Comparison of ENCODE assay signal across 17 cellular contexts in the genomic region with DNA sequence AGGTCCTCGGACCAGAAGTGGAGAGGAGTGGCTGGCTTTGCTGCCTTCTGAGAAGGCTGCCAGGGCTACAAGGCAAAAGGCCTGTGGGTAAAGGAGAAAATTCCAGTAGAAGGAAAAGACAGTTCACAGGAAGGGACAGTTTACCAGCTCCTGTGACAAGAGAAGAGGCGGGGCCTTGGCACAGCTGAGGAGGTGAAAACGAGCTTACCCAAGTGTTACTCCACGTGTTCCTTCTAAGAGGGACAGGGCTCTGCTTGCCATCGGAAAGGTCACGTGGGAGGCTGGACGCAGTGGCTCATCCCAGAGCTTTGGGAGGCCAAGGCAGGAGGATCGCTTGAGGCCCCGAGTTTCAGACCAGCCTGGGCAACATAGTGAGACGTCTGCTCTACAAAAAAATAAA.
DNase-seq lines count a peak whose midpoint lies in the region; ATAC-seq and TF ChIP-seq lines count a peak whose summit lies in the region.
"Had no signal": no experiment of that assay in that cellular context is flagged by ENCODE, and none has a peak within 500 bp of the region (broad histone marks: within the 10 kb centered on the region; RNA-seq: fewer than 3 reads in every experiment).

No MANE protein-coding gene starts in this region.

- peaks cover 14% of the 10 kb centered on the region for H3K27me3 Mint-ChIP-seq in endodermal cell (ENCODE audit: insufficient read depth)

- H3K4me2 ChIP-seq in MM.1S (ENCODE audit: low read depth, low read length) (no peak overlapping the region), PC-3 (ENCODE audit: low read length) (no peak overlapping the region)

- no peaks in the 10 kb centered on the region for H3K9me3 Mint-ChIP-seq in endodermal cell
- no peaks in the 10 kb centered on the region for H3K9me3 Mint-ChIP-seq in activated naive CD4-positive, alpha-beta T cell treated with anti-CD3 and anti-CD28 coated beads, Interleukin-2, amount 50 U/mL, for 72 hours
- H3K9me3 Mint-ChIP-seq: CD14-positive monocyte; CD8-positive, alpha-beta memory T cell; HFFc6 had no signal

- intact Hi-C loops in A673 (cut with micrococcal nuclease; ENCODE audit: unreplicated experiment) (loop anchor here (10.0 kb wide), 1 partner anchor 362 kb away; the partner anchor contains the start of gene ZNF783), spleen (cut with DNase I; ENCODE audit: low total_unique reads) (loop anchor here (10.0 kb wide), 2 partner anchors 122 to 202 kb away; no protein-coding TSS in a partner anchor), PC-3 (cut with micrococcal nuclease) (loop anchor here (10.0 kb wide), 1 partner anchor 202 kb away; no protein-coding TSS in a partner anchor)

- H3K9ac ChIP-seq in endodermal cell (ENCODE audit: extremely low read depth, low read length, poor library complexity, severe bottlenecking) (no peak overlapping the region), MM.1S (ENCODE audit: low read length) (no peak overlapping the region), PC-3 (ENCODE audit: low read length) (no peak overlapping the region)

- POLR2A ChIA-PET in A673 (lab: Charles Lee; ENCODE audit: low non-redundant PET) = no interaction called here
- POLR2A ChIA-PET in PC-3 (lab: Charles Lee; ENCODE audit: unreplicated experiment) = no interaction called here

- no peak overlapping the region for H3K4me3 Mint-ChIP-seq in endodermal cell
- H3K4me3 Mint-ChIP-seq: CD14-positive monocyte, HFFc6 had no signal

- no peaks in the 10 kb centered on the region for H4K20me1 ChIP-seq in MM.1S (ENCODE audit: insufficient read depth, low read length)
- no peaks in the 10 kb centered on the region for H4K20me1 ChIP-seq in PC-3 (ENCODE audit: low read length)

- H3K36me3 ChIP-seq in A673 (ENCODE audit: insufficient read depth, low read length, poor library complexity, severe bottlenecking) (peaks cover 2% of the 10 kb centered on the region), endodermal cell (ENCODE audit: control insufficient read depth, insufficient read depth, low read length) (no peaks in the 10 kb centered on the region), spleen (no peaks in the 10 kb centered on the region), MM.1S (replicated peaks; ENCODE audit: insufficient read depth, low read length) (no peaks in the 10 kb centered on the region), PC-3 (ENCODE audit: low read depth, low read length) (no peaks in the 10 kb centered on the region)
- H3K36me3 ChIP-seq: BE2C had no signal

- no peak overlapping the region for H3K4me3 ChIP-seq in A673 (ENCODE audit: low read depth, low read length, poor library complexity, severe bottlenecking)
- H3K4me3 ChIP-seq in endodermal cell (ENCODE audit: low read length) = no peak overlapping the region
- no peak overlapping the region for H3K4me3 ChIP-seq in spleen
- no peak overlapping the region for H3K4me3 ChIP-seq in MM.1S (ENCODE audit: low read length)
- no peak overlapping the region for H3K4me3 ChIP-seq in PC-3 (ENCODE audit: low read length)

- no peaks in the 10 kb centered on the region for H3K36me3 Mint-ChIP-seq in endodermal cell (ENCODE audit: low read depth)
- H3K36me3 Mint-ChIP-seq in activated naive CD4-positive, alpha-beta T cell treated with anti-CD3 and anti-CD28 coated beads, Interleukin-2, amount 50 U/mL, for 72 hours = peaks cover 0 to 8% of the 10 kb centered on the region in 2 donors
- H3K36me3 Mint-ChIP-seq: CD14-positive monocyte had no signal

- DNase-seq in A673 (ENCODE audit: low spot score) (no peak), M059J (ENCODE audit: low read depth) (peak; percentile 6), endodermal cell (peak; percentile 60), spleen (peak; percentile 51), MM.1S (no peak), PC-3 (no peak)
- DNase-seq in activated naive CD4-positive, alpha-beta T cell treated with anti-CD3 and anti-CD28 coated beads, Interleukin-2, amount 50 U/mL, for 72 hours (ENCODE audit: low spot score in 2 of 2) = no peak
- DNase-seq: BE2C; Caco-2; CD8-positive, alpha-beta memory T cell; DMS53; GF-D8; HCEC 1CT; HFFc6 had no signal

- TF ChIP-seq POLR2A in spleen (IDR thresholded peaks at IDR 0.05) = no peak

- H3K27ac ChIP-seq in A673 (ENCODE audit: low read depth, low read length, poor library complexity, severe bottlenecking) = peak overlapping the region; percentile 51
- no peak overlapping the region for H3K27ac ChIP-seq in endodermal cell (ENCODE audit: low read depth, low read length)
- no peak overlapping the region for H3K27ac ChIP-seq in spleen
- H3K27ac ChIP-seq in MM.1S (ENCODE audit: low read length) = no peak overlapping the region
- H3K27ac ChIP-seq in PC-3 (ENCODE audit: low read length) = no peak overlapping the region
- H3K27ac ChIP-seq: HL-60 had no signal

- peaks cover 4% of the 10 kb centered on the region; the same call in 1 of the 2 replicates for H3F3A ChIP-seq in MM.1S (ENCODE audit: insufficient read depth, low read length)
- no peaks in the 10 kb centered on the region for H3F3A ChIP-seq in PC-3 (ENCODE audit: low read length, unreplicated experiment)

- H3K4me1 Mint-ChIP-seq in endodermal cell = peaks cover 8% of the 10 kb centered on the region

- WGBS in endodermal cell (ENCODE audit: insufficient coverage in 1 of 2, insufficient read length in 1 of 2), 2 experiments = 73 to 78% methylated on average over 9 to 10 of the region's 10 CpGs
- WGBS in spleen, 5 donors = 79 to 90% (median 81%) methylated on average over 10 of the region's 10 CpGs

- CTCF ChIA-PET in A673 (lab: Charles Lee) (no interaction called here), PC-3 (lab: Charles Lee) (no interaction called here)

- H3K9me2 ChIP-seq in MM.1S (replicated peaks; ENCODE audit: insufficient read depth, low read length) (no peaks in the 10 kb centered on the region), PC-3 (replicated peaks; ENCODE audit: low read length) (no peaks in the 10 kb centered on the region)

- H3K79me2 ChIP-seq in MM.1S (ENCODE audit: low read length) (peaks cover 24% of the 10 kb centered on the region), PC-3 (ENCODE audit: low read length) (peaks cover 25% of the 10 kb centered on the region)

- H2AFZ ChIP-seq in MM.1S (ENCODE audit: low read length) = no peak overlapping the region
- no peak overlapping the region for H2AFZ ChIP-seq in PC-3 (ENCODE audit: low read length)

- ATAC-seq in activated naive CD4-positive, alpha-beta T cell treated with anti-CD3 and anti-CD28 coated beads, Interleukin-2, amount 50 U/mL, for 72 hours = no peak
- ATAC-seq in GM18867 (IDR thresholded peaks at IDR 0.05; ENCODE audit: unreplicated experiment) (no peak), PC-3 (no peak)

- TF ChIP-seq CTCF in A673 (conservative IDR thresholded peaks at IDR 0.05; ENCODE audit: low read depth, low read length) = no peak
- no peak for TF ChIP-seq CTCF in endodermal cell (conservative IDR thresholded peaks at IDR 0.05)
- no peak for TF ChIP-seq CTCF in spleen (IDR thresholded peaks at IDR 0.05 in 8 of 11, conservative IDR thresholded peaks at IDR 0.05 in 3 of 11)
- TF ChIP-seq CTCF in MM.1S (IDR thresholded peaks at IDR 0.05; ENCODE audit: low read length) = no peak
- no peak for TF ChIP-seq CTCF in PC-3 (conservative IDR thresholded peaks at IDR 0.05; ENCODE audit: low read depth, low read length)

- H3K4me1 ChIP-seq in A673 (ENCODE audit: insufficient read depth, low read length, poor library complexity, severe bottlenecking) = peaks cover 33% of the 10 kb centered on the region
- peaks cover 3% of the 10 kb centered on the region for H3K4me1 ChIP-seq in endodermal cell (ENCODE audit: control insufficient read depth, insufficient read depth, low read length)
- H3K4me1 ChIP-seq in spleen = peaks cover 20 to 36% (median 30%) of the 10 kb centered on the region in 6 donors
- peaks cover 16% of the 10 kb centered on the region for H3K4me1 ChIP-seq in MM.1S (ENCODE audit: low read length)
- peaks cover 17% of the 10 kb centered on the region for H3K4me1 ChIP-seq in PC-3 (ENCODE audit: insufficient read depth, low read length)
- H3K4me1 ChIP-seq: BE2C had no signal

- H3K9me3 ChIP-seq in A673 (ENCODE audit: low read depth, low read length, poor library complexity, severe bottlenecking) (no peaks in the 10 kb centered on the region), endodermal cell (ENCODE audit: control insufficient read depth, low read length) (no peaks in the 10 kb centered on the region), spleen (no peaks in the 10 kb centered on the region), MM.1S (replicated peaks; ENCODE audit: insufficient read depth, low read length) (no peaks in the 10 kb centered on the region), PC-3 (ENCODE audit: low read length) (no peaks in the 10 kb centered on the region)
- H3K9me3 ChIP-seq: BE2C, Caco-2 had no signal

- H3K27me3 ChIP-seq in A673 (replicated peaks; ENCODE audit: insufficient read depth, low read depth, low read length, poor library complexity) = peaks cover 10% of the 10 kb centered on the region
- peaks cover 42% of the 10 kb centered on the region for H3K27me3 ChIP-seq in endodermal cell (ENCODE audit: control insufficient read depth, insufficient read depth, low read length, poor library complexity, severe bottlenecking)
- H3K27me3 ChIP-seq in spleen (replicated peaks in 1 of 7) = peaks cover 0 to 5% (median 0%) of the 10 kb centered on the region in 7 donors
- peaks cover 33% of the 10 kb centered on the region for H3K27me3 ChIP-seq in MM.1S (replicated peaks; ENCODE audit: insufficient read depth, low read length)
- peaks cover 31% of the 10 kb centered on the region for H3K27me3 ChIP-seq in PC-3 (ENCODE audit: low read length)

- BruUV-seq in A673 (replicated peaks; lab: Mats Ljungman, UMichigan) (no TSS peak), PC-3 (replicated peaks; lab: Mats Ljungman, UMichigan) (no TSS peak)

- no peak overlapping the region for H3K27ac Mint-ChIP-seq in endodermal cell
- peak overlapping the region in 1 of 2 donors; percentile 7 for H3K27ac Mint-ChIP-seq in activated naive CD4-positive, alpha-beta T cell treated with anti-CD3 and anti-CD28 coated beads, Interleukin-2, amount 50 U/mL, for 72 hours
- H3K27ac Mint-ChIP-seq: CD14-positive monocyte, HFFc6 had no signal

Comparison
In these comparisons a context has a peak if more than half of its experiments do, and no peak if none do; other contexts are left out.
1. DNase-seq: peak in M059J (single experiment), endodermal cell (single experiment) and spleen (single experiment); none in A673 (single experiment), activated naive CD4-positive, alpha-beta T cell treated with anti-CD3 and anti-CD28 coated beads, Interleukin-2, amount 50 U/mL, for 72 hours (0 of 2), MM.1S (single experiment) and PC-3 (single experiment).